Comparison of ENCODE assay signal across 20 cellular contexts in genomic region chr1:205772607-205773032, GRCh38. TPM values are rescaled to one million over a fixed set of nuclear protein-coding genes. Genes with fewer than 3 reads are reported as not detected.
DNase-seq lines count a peak whose midpoint lies in the region; ATAC-seq and FAIRE-seq lines count a peak whose summit lies in the region.
"Had no signal": no experiment of that assay in that cellular context is flagged by ENCODE, and none has a peak within 500 bp of the region (broad histone marks: within the 10 kb centered on the region; RNA-seq: fewer than 3 reads in every experiment).

No MANE protein-coding gene starts in this region.

- no peaks in the 10 kb centered on the region for H3K27me3 Mint-ChIP-seq in activated CD8-positive, alpha-beta T cell treated with anti-CD3 and anti-CD28 coated beads, Interleukin-2, amount 10 ng/mL, durations not matched to agents 7 days and 5 days (ENCODE audit: low read depth)
- H3K27me3 Mint-ChIP-seq in natural killer cell treated with Interleukin-12 subunit alpha and Interleukin-12 subunit beta and Interleukin-15 and Interleukin-18, amount 100 ng/mL, for 72 hours: no peaks in the 10 kb centered on the region

- peak; percentile 30 to 50 for ATAC-seq in activated CD4-positive, CD25-positive, alpha-beta regulatory T cell treated with anti-CD3 and anti-CD28 coated beads, Interleukin-2, amount 50 U/mL, for 24 hours
- ATAC-seq in activated CD8-positive, alpha-beta T cell treated with anti-CD3 and anti-CD28 coated beads, Interleukin-2, amount 10 ng/mL, durations not matched to agents 7 days and 5 days: no peak
- ATAC-seq in natural killer cell treated with Interleukin-12 subunit alpha and Interleukin-12 subunit beta and Interleukin-15 and Interleukin-18, amount 100 ng/mL, for 72 hours: peak; percentile 59 to 62
- ATAC-seq: left cardiac atrium had no signal

- DNase-seq in activated CD4-positive, CD25-positive, alpha-beta regulatory T cell treated with anti-CD3 and anti-CD28 coated beads, Interleukin-2, amount 50 U/mL, for 72 hours: no peak
- DNase-seq in GM19239 (ENCODE audit: insufficient read length, low spot score) (no peak), neuronal stem cell (ENCODE audit: low spot score) (no peak), urothelium cell line (ENCODE audit: low spot score) (no peak), posterior vena cava (ENCODE audit: low spot score) (no peak)
- DNase-seq in activated CD8-positive, alpha-beta T cell treated with anti-CD3 and anti-CD28 coated beads, Interleukin-2, amount 10 ng/mL, durations not matched to agents 7 days and 5 days: no peak
- DNase-seq in natural killer cell treated with Interleukin-12 subunit alpha and Interleukin-12 subunit beta and Interleukin-15 and Interleukin-18, amount 100 ng/mL, for 72 hours (ENCODE audit: low spot score): peak; percentile 73
- DNase-seq: C1 segment of cervical spinal cord, dermis blood vessel endothelial cell, esophagus squamous epithelium, GOT3, left cardiac atrium, NCI-H1694, NCI-H446 had no signal

- H2BK120ac ChIP-seq in neuronal stem cell (ENCODE audit: low read depth, low read length): no peak overlapping the region

- no peak overlapping the region for H2AFZ ChIP-seq in neuronal stem cell (ENCODE audit: low read length)
- H2AFZ ChIP-seq: hepatocyte had no signal

- peaks cover 57% of the 10 kb centered on the region for H3K36me3 Mint-ChIP-seq in activated CD8-positive, alpha-beta T cell treated with anti-CD3 and anti-CD28 coated beads, Interleukin-2, amount 10 ng/mL, durations not matched to agents 7 days and 5 days (ENCODE audit: low read depth)
- H3K36me3 Mint-ChIP-seq in natural killer cell treated with Interleukin-12 subunit alpha and Interleukin-12 subunit beta and Interleukin-15 and Interleukin-18, amount 100 ng/mL, for 72 hours: peaks cover 43% of the 10 kb centered on the region

- no peak overlapping the region for H4K8ac ChIP-seq in neuronal stem cell (ENCODE audit: low read depth, low read length)

- H2BK12ac ChIP-seq in neuronal stem cell (ENCODE audit: low read length): no peak overlapping the region

- H3K14ac ChIP-seq in neuronal stem cell (ENCODE audit: low read length): no peak overlapping the region

- CTCF ChIA-PET in activated CD8-positive, alpha-beta T cell treated with anti-CD3 and anti-CD28 coated beads, Interleukin-2, amount 10 ng/mL, durations not matched to agents 7 days and 5 days (lab: Charles Lee): interaction anchor here (0.9 to 7.0 kb wide), 7 partner anchors 9 to 205 kb away, joined by 3 to 49 read pairs (median 4); no protein-coding TSS in a partner anchor

- H3K18ac ChIP-seq in neuronal stem cell (ENCODE audit: low read length): no peak overlapping the region

- H3K9ac ChIP-seq in neuronal stem cell (ENCODE audit: low read depth, low read length, poor library complexity): no peak overlapping the region

- H3K27ac ChIP-seq in neuronal stem cell (replicated peaks; ENCODE audit: low read length): no peak overlapping the region
- H3K27ac ChIP-seq: 22Rv1, esophagus squamous epithelium, hepatocyte, SJSA1, tibial nerve had no signal

- no peak overlapping the region for H2BK5ac ChIP-seq in neuronal stem cell (ENCODE audit: low read length)

- no peaks in the 10 kb centered on the region for H3K36me3 ChIP-seq in neuronal stem cell (replicated peaks in 1 of 2; ENCODE audit: control insufficient read depth in 2 of 2, insufficient read depth in 2 of 2, low read length in 2 of 2)

- WGBS in neuronal stem cell (ENCODE audit: extremely low coverage in 2 of 2, insufficient read length in 2 of 2, insufficient replicate concordance in 1 of 2), 2 donors: no CpG with 5 or more reads among the region's 2 CpGs

- peaks cover 53% of the 10 kb centered on the region for H3K4me1 Mint-ChIP-seq in activated CD8-positive, alpha-beta T cell treated with anti-CD3 and anti-CD28 coated beads, Interleukin-2, amount 10 ng/mL, durations not matched to agents 7 days and 5 days (ENCODE audit: low read depth)
- H3K4me1 Mint-ChIP-seq in natural killer cell treated with Interleukin-12 subunit alpha and Interleukin-12 subunit beta and Interleukin-15 and Interleukin-18, amount 100 ng/mL, for 72 hours (ENCODE audit: low read depth in 2 of 2): peaks cover 67 to 82% of the 10 kb centered on the region in 2 donors

- H3K4me2 ChIP-seq in neuronal stem cell (ENCODE audit: insufficient read depth, low read length, poor library complexity, severe bottlenecking): no peak overlapping the region

- H3K27me3 ChIP-seq in neuronal stem cell (ENCODE audit: control insufficient read depth in 3 of 3, insufficient read depth in 3 of 3, low read depth in 1 of 3, low read length in 3 of 3): peaks cover 6 to 49% (median 16%) of the 10 kb centered on the region in 3 experiments
- H3K27me3 ChIP-seq: esophagus squamous epithelium, hepatocyte, SJSA1, tibial nerve had no signal

- peak overlapping the region; percentile 35 for H3K4me3 Mint-ChIP-seq in activated CD8-positive, alpha-beta T cell treated with anti-CD3 and anti-CD28 coated beads, Interleukin-2, amount 10 ng/mL, durations not matched to agents 7 days and 5 days
- peak overlapping the region; percentile 94 for H3K4me3 Mint-ChIP-seq in natural killer cell treated with Interleukin-12 subunit alpha and Interleukin-12 subunit beta and Interleukin-15 and Interleukin-18, amount 100 ng/mL, for 72 hours

- no peak overlapping the region for H4K91ac ChIP-seq in neuronal stem cell (ENCODE audit: low read depth, low read length, poor library complexity)

- no peaks in the 10 kb centered on the region for H3K9me3 Mint-ChIP-seq in activated CD8-positive, alpha-beta T cell treated with anti-CD3 and anti-CD28 coated beads, Interleukin-2, amount 10 ng/mL, durations not matched to agents 7 days and 5 days (ENCODE audit: insufficient read depth)
- no peaks in the 10 kb centered on the region for H3K9me3 Mint-ChIP-seq in natural killer cell treated with Interleukin-12 subunit alpha and Interleukin-12 subunit beta and Interleukin-15 and Interleukin-18, amount 100 ng/mL, for 72 hours

- POLR2A ChIA-PET in activated CD8-positive, alpha-beta T cell treated with anti-CD3 and anti-CD28 coated beads, Interleukin-2, amount 10 ng/mL, durations not matched to agents 7 days and 5 days (lab: Charles Lee): interaction anchor here (1.1 to 1.4 kb wide), 3 partner anchors 15 to 23 kb away, joined by 3 to 4 read pairs (median 4); partner anchors contain the start of gene NUCKS1

- H3K23ac ChIP-seq in neuronal stem cell (ENCODE audit: low read depth, low read length, poor library complexity): no peak overlapping the region

- peaks cover 0 to 7% of the 10 kb centered on the region in 2 donors for H3K9me3 ChIP-seq in neuronal stem cell (replicated peaks in 1 of 2; ENCODE audit: control insufficient read depth in 2 of 2, insufficient read depth in 1 of 2, low read depth in 1 of 2, low read length in 2 of 2)
- H3K9me3 ChIP-seq: esophagus squamous epithelium, SJSA1, tibial nerve had no signal

- H3K27ac Mint-ChIP-seq in activated CD8-positive, alpha-beta T cell treated with anti-CD3 and anti-CD28 coated beads, Interleukin-2, amount 10 ng/mL, durations not matched to agents 7 days and 5 days: peak overlapping the region; percentile 5
- peak overlapping the region; percentile 97 for H3K27ac Mint-ChIP-seq in natural killer cell treated with Interleukin-12 subunit alpha and Interleukin-12 subunit beta and Interleukin-15 and Interleukin-18, amount 100 ng/mL, for 72 hours

- no peak overlapping the region for H2AK5ac ChIP-seq in neuronal stem cell (ENCODE audit: low read depth, low read length)

- H3K79me1 ChIP-seq in neuronal stem cell (ENCODE audit: low read depth, low read length): no peaks in the 10 kb centered on the region

- H3K4me3 ChIP-seq in neuronal stem cell (ENCODE audit: low read length in 2 of 2): no peak overlapping the region
- H3K4me3 ChIP-seq: esophagus squamous epithelium, hepatocyte, SJSA1, tibial nerve had no signal

- H2BK15ac ChIP-seq in neuronal stem cell (ENCODE audit: low read length): no peak overlapping the region

- H3K4ac ChIP-seq in neuronal stem cell (ENCODE audit: low read length): no peak overlapping the region

- FAIRE-seq in GM19239 (lab: Jason Lieb, UNC) (peak; percentile 18), urothelium cell line (lab: Jason Lieb, UNC) (no peak)
- FAIRE-seq: TTC549 had no signal

- peaks cover 0 to 5% of the 10 kb centered on the region in 2 donors for H3K4me1 ChIP-seq in neuronal stem cell (ENCODE audit: control insufficient read depth in 2 of 2, insufficient read depth in 1 of 2, low read depth in 1 of 2, low read length in 2 of 2)

- intact Hi-C loops in posterior vena cava (cut with DNase I): no loop called here

RNA-seq across cellular contexts. Expression of gene RAB29, which starts 2.7 kb away (rescaled TPM):
- 10 to 100 TPM; 42.5 to 42.7 TPM for total RNA-seq in activated CD8-positive, alpha-beta T cell treated with anti-CD3 and anti-CD28 coated beads, Interleukin-2, amount 10 ng/mL, durations not matched to agents 7 days and 5 days
- 100 to 1,000 TPM; 109 to 217 TPM for total RNA-seq in natural killer cell treated with Interleukin-12 subunit alpha and Interleukin-12 subunit beta and Interleukin-15 and Interleukin-18, amount 100 ng/mL, for 72 hours
- polyA plus RNA-seq in neuronal stem cell (2013, experiment 1 of 2): 5.9 TPM
- 5.7 TPM for polyA plus RNA-seq in neuronal stem cell (2013, experiment 2 of 2)
- total RNA-seq in posterior vena cava: 10 to 100 TPM; 19.8 to 23.9 TPM

RNA-seq across cellular contexts. Expression of gene NUCKS1, which starts 22.6 kb away (rescaled TPM):
- total RNA-seq in activated CD8-positive, alpha-beta T cell treated with anti-CD3 and anti-CD28 coated beads, Interleukin-2, amount 10 ng/mL, durations not matched to agents 7 days and 5 days: 100 to 1,000 TPM; 236 to 237 TPM
- total RNA-seq in natural killer cell treated with Interleukin-12 subunit alpha and Interleukin-12 subunit beta and Interleukin-15 and Interleukin-18, amount 100 ng/mL, for 72 hours: 100 to 1,000 TPM in 1 of 2 donors, 10 to 100 TPM in 1; 95.1 to 156 TPM
- polyA plus RNA-seq in neuronal stem cell (2013, experiment 1 of 2): 429 TPM
- 452 TPM for polyA plus RNA-seq in neuronal stem cell (2013, experiment 2 of 2)
- 100 to 1,000 TPM; 157 to 168 TPM for total RNA-seq in posterior vena cava

RNA-seq across cellular contexts. Expression of gene SLC41A1, which starts 40.4 kb away (rescaled TPM):
- 10 to 100 TPM in 1 of 2 experiments, 1 to 10 TPM in 1; 8.9 to 10.1 TPM for total RNA-seq in activated CD8-positive, alpha-beta T cell treated with anti-CD3 and anti-CD28 coated beads, Interleukin-2, amount 10 ng/mL, durations not matched to agents 7 days and 5 days
- 10 to 100 TPM; 66.2 to 80.2 TPM for total RNA-seq in natural killer cell treated with Interleukin-12 subunit alpha and Interleukin-12 subunit beta and Interleukin-15 and Interleukin-18, amount 100 ng/mL, for 72 hours
- polyA plus RNA-seq in neuronal stem cell (2013, experiment 1 of 2): 18.3 TPM
- polyA plus RNA-seq in neuronal stem cell (2013, experiment 2 of 2): 18.8 TPM
- 10 to 100 TPM; 20.7 to 27.8 TPM for total RNA-seq in posterior vena cava
